ENCODE assay signal across 2 cellular contexts in genomic region chr1:23566304-23566703, GRCh38.
TF ChIP-seq lines count a peak whose summit lies in the region.

No MANE protein-coding gene starts in this region.

TF ChIP-seq in SK-N-SH, 30 proteins besides CTCF, POLR2A, EP300 and RAD21 (continued from another document):
- TF ChIP-seq MAX (IDR thresholded peaks at IDR 0.05; ENCODE audit: low read depth) (no peak), MEF2A (IDR thresholded peaks at IDR 0.05; ENCODE audit: borderline replicate concordance, low read depth) (no peak), RFX5 (IDR thresholded peaks at IDR 0.05; ENCODE audit: low read length) (no peak), EZH2phosphoT487 (IDR thresholded peaks at IDR 0.05; ENCODE audit: borderline replicate concordance, low read depth) (no peak), NFIC (IDR thresholded peaks at IDR 0.05; ENCODE audit: borderline replicate concordance) (no peak), MXI1 (IDR thresholded peaks at IDR 0.05; ENCODE audit: low read depth, low read length) (no peak), SIN3A (IDR thresholded peaks at IDR 0.05; ENCODE audit: borderline replicate concordance, low read depth, low read length) (no peak), TCF12 (IDR thresholded peaks at IDR 0.05) (no peak), REST (IDR thresholded peaks at IDR 0.05; ENCODE audit: low read depth, low read length) (no peak), JUND (IDR thresholded peaks at IDR 0.05) (no peak)

TF ChIP-seq in SK-N-SH treated with all-trans-retinoic acid at 6 μM for 48 hours, 23 proteins besides CTCF, POLR2A, EP300 and RAD21 (continued from another document):
- TF ChIP-seq ZFP3 (CRISPR knock-in tag; IDR thresholded peaks at IDR 0.05) (no peak), TCF4 (CRISPR knock-in tag; IDR thresholded peaks at IDR 0.05; ENCODE audit: borderline replicate concordance) (no peak), POU6F1 (CRISPR knock-in tag; IDR thresholded peaks at IDR 0.05; ENCODE audit: borderline replicate concordance, low read depth) (no peak), SNAI2 (CRISPR knock-in tag; IDR thresholded peaks at IDR 0.05) (no peak), ZNF565 (CRISPR knock-in tag; conservative IDR thresholded peaks at IDR 0.05; ENCODE audit: low read depth) (no peak), ARNTL (CRISPR knock-in tag; IDR thresholded peaks at IDR 0.05; ENCODE audit: borderline replicate concordance, low read depth) (no peak), GLIS3 (CRISPR knock-in tag; IDR thresholded peaks at IDR 0.05) (no peak), ISL1 (CRISPR knock-in tag; IDR thresholded peaks at IDR 0.05) (no peak), ZNF8 (CRISPR knock-in tag; IDR thresholded peaks at IDR 0.05) (no peak), ZNF70 (CRISPR knock-in tag; IDR thresholded peaks at IDR 0.05) (no peak), RARB (CRISPR knock-in tag; IDR thresholded peaks at IDR 0.05) (no peak), ZFP30 (CRISPR knock-in tag; IDR thresholded peaks at IDR 0.05) (no peak), OSR1 (CRISPR knock-in tag; IDR thresholded peaks at IDR 0.05) (no peak), CSRNP3 (CRISPR knock-in tag; IDR thresholded peaks at IDR 0.05) (no peak)
